23 cellular contexts compared by ENCODE assay signal in the genomic region with DNA sequence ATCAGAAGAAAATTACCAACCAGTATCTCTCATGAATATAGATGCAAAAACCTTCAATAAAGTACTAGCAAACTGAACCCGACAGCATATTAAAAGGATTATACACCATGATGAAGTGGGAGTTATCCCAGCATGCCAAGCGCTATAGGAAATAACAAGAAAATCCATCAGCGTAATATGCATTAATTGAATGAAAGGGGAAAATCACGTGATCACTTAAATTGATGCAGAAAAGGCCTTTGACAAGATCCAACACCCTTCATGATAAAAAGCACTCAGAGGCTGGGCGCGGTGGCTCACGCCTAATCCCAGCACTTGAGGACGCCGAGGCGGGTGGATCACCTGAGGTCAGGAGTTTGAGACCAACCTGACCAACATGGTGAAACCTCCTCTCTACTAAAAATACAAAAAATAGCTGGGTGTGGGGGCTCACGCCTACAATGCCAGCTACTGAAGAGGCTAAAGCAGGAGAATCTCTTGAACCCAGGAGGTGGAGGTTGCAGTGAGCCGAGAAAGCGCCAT. TPM values are rescaled to one million over a fixed set of nuclear protein-coding genes. Genes with fewer than 3 reads are reported as not detected.
DNase-seq lines count a peak whose midpoint lies in the region; ATAC-seq, FAIRE-seq and TF ChIP-seq lines count a peak whose summit lies in the region.
"Had no signal": no experiment of that assay in that cellular context is flagged by ENCODE, and none has a peak within 500 bp of the region (broad histone marks: within the 10 kb centered on the region; RNA-seq: fewer than 3 reads in every experiment).

No MANE protein-coding gene starts in this region.

- no peaks in the 10 kb centered on the region for H3K36me3 ChIP-seq in K562 (ENCODE audit: control insufficient read depth, insufficient read depth, low read length)
- H3K36me3 ChIP-seq in testis (ENCODE audit: low read depth, missing control alignments): no peaks in the 10 kb centered on the region
- H3K36me3 ChIP-seq: SJSA1 had no signal

- no peak overlapping the region for H3K9ac ChIP-seq in K562 (ENCODE audit: insufficient read depth in 1 of 2, low read depth in 2 of 2, low read length in 2 of 2)

- no peak for TF ChIP-seq RAD21 in K562 (CRISPR knock-in tag; conservative IDR thresholded peaks at IDR 0.05 in 1 of 2, IDR thresholded peaks at IDR 0.05 in 1 of 2)

- H4K20me1 ChIP-seq in K562 (replicated peaks; ENCODE audit: control insufficient read depth, insufficient read depth, low read length): no peaks in the 10 kb centered on the region

- no peaks in the 10 kb centered on the region for H3K9me3 Mint-ChIP-seq in activated naive CD4-positive, alpha-beta T cell treated with anti-CD3 and anti-CD28 coated beads, Interleukin-2, amount 10 ng/mL, durations not matched to agents 7 days and 5 days
- H3K9me3 Mint-ChIP-seq: CD8-positive, alpha-beta memory T cell had no signal

- BruUV-seq in K562 (replicated peaks; lab: Mats Ljungman, UMichigan): no TSS peak

- H3K27me3 ChIP-seq in K562 (ENCODE audit: control insufficient read depth in 2 of 2, insufficient read depth in 2 of 2, low read length in 2 of 2) (peaks cover 25 to 48% of the 10 kb centered on the region in 2 experiments), testis (no peaks in the 10 kb centered on the region)

- no peak overlapping the region for H2AFZ ChIP-seq in K562 (ENCODE audit: low read depth, low read length)
- H2AFZ ChIP-seq: PC-9 had no signal

- no peak for FAIRE-seq in K562 (lab: Jason Lieb, UNC)
- FAIRE-seq: A204.1 had no signal

- ATAC-seq in Right ventricle myocardium inferior: no peak
- ATAC-seq in K562: no peak

- H3K9me3 ChIP-seq in K562 (replicated peaks; ENCODE audit: control insufficient read depth, insufficient read depth, low read depth, low read length): no peaks in the 10 kb centered on the region
- no peaks in the 10 kb centered on the region for H3K9me3 ChIP-seq in testis
- H3K9me3 ChIP-seq: SJSA1 had no signal

- TF ChIP-seq CTCF in K562 (IDR thresholded peaks at IDR 0.05 in 2 of 3, conservative IDR thresholded peaks at IDR 0.05 in 1 of 3; ENCODE audit: insufficient read depth in 2 of 3, low read depth in 1 of 3, low read length in 3 of 3): no peak
- TF ChIP-seq CTCF in testis (IDR thresholded peaks at IDR 0.05): no peak

- WGBS in K562 (ENCODE audit: insufficient coverage, low coverage, missing lambda C conversion rate): 37% methylated on average over 13 of the region's 13 CpGs
- WGBS in testis, 2 donors: 86 to 91% methylated on average over 13 of the region's 13 CpGs

- H3K4me3 ChIP-seq in K562 (no peak overlapping the region), testis (no peak overlapping the region)
- H3K4me3 ChIP-seq: PC-9, SJSA1 had no signal

- H3K36me3 Mint-ChIP-seq in activated naive CD4-positive, alpha-beta T cell treated with anti-CD3 and anti-CD28 coated beads, Interleukin-2, amount 10 ng/mL, durations not matched to agents 7 days and 5 days: no peaks in the 10 kb centered on the region
- H3K36me3 Mint-ChIP-seq: CD8-positive, alpha-beta memory T cell had no signal

- intact Hi-C loops in cardiac septum (cut with DNase I) (loop anchor here (5.0 kb wide), 1 partner anchor 180 kb away; no protein-coding TSS in a partner anchor), Right ventricle myocardium inferior (cut with DNase I) (no loop called here), K562 (cut with micrococcal nuclease) (no loop called here), testis (cut with DNase I; ENCODE audit: low total_unique reads) (no loop called here)

- POLR2A ChIA-PET in K562 (lab: Yijun Ruan, JAX): no interaction called here

- H3K4me1 ChIP-seq in K562 (replicated peaks in 1 of 2; ENCODE audit: control insufficient read depth in 2 of 2, insufficient read depth in 2 of 2, low read length in 2 of 2): peaks cover 7 to 8% of the 10 kb centered on the region in 2 experiments; a peak in 4 of 5 replicates
- peaks cover 10% of the 10 kb centered on the region for H3K4me1 ChIP-seq in testis

- TF ChIP-seq POLR2A in K562 (conservative IDR thresholded peaks at IDR 0.05) (no peak), testis (IDR thresholded peaks at IDR 0.05) (no peak)

- H3K4me3 Mint-ChIP-seq in activated naive CD4-positive, alpha-beta T cell treated with anti-CD3 and anti-CD28 coated beads, Interleukin-2, amount 10 ng/mL, durations not matched to agents 7 days and 5 days: no peak overlapping the region

- DNase-seq in cardiac septum (ENCODE audit: low spot score): peak; percentile 20
- no peak for DNase-seq in Right ventricle myocardium inferior (ENCODE audit: missing footprints)
- DNase-seq in K562 (ENCODE audit: extremely low read depth in 1 of 4, low spot score in 3 of 4): no peak
- DNase-seq in mesenteric fat pad (ENCODE audit: low spot score): peak; percentile 81
- no peak for DNase-seq in testis
- no peak for DNase-seq in amygdala (lab: John Stamatoyannopoulos, UW)
- DNase-seq in activated naive CD4-positive, alpha-beta T cell treated with anti-CD3 and anti-CD28 coated beads, Interleukin-2, amount 10 ng/mL, durations not matched to agents 7 days and 5 days: no peak
- DNase-seq: CD8-positive, alpha-beta memory T cell; DMS53; H7; IMR-90; Karpas-422; NCI-H1417 treated with DMSO at 0.1 percent for 48 hours; NCI-H187 treated with DMSO at 0.1 percent for 48 hours; NCI-H2171; NCI-H526; PC-9 had no signal

- CTCF ChIA-PET in K562 (lab: Yijun Ruan, JAX; ENCODE audit: low intra/inter-chr PET ratio): interaction anchor here (0.6 kb wide), 1 partner anchor 319 kb away, joined by 10 read pairs; no protein-coding TSS in a partner anchor
- CTCF ChIA-PET in activated naive CD4-positive, alpha-beta T cell treated with anti-CD3 and anti-CD28 coated beads, Interleukin-2, amount 10 ng/mL, durations not matched to agents 7 days and 5 days (lab: Charles Lee): interaction anchor here (0.6 to 4.9 kb wide), 5 partner anchors 13 to 183 kb away, joined by 3 to 31 read pairs (median 3); a partner anchor contains a TSS

- in situ Hi-C loops in K562 (cut with MboI): loop anchor here (5.0 to 25.0 kb wide), 3 partner anchors 185 to 1985 kb away; a partner anchor contains a TSS

- no peak overlapping the region for H3K27ac Mint-ChIP-seq in activated naive CD4-positive, alpha-beta T cell treated with anti-CD3 and anti-CD28 coated beads, Interleukin-2, amount 10 ng/mL, durations not matched to agents 7 days and 5 days

- H3K27ac ChIP-seq in K562 (ENCODE audit: extremely low read depth, low read depth, low read length) (no peak overlapping the region), testis (no peak overlapping the region)
- H3K27ac ChIP-seq: HL-60, PC-9, SJSA1 had no signal

- peaks cover 36% of the 10 kb centered on the region for H3K27me3 Mint-ChIP-seq in activated naive CD4-positive, alpha-beta T cell treated with anti-CD3 and anti-CD28 coated beads, Interleukin-2, amount 10 ng/mL, durations not matched to agents 7 days and 5 days

- no peaks in the 10 kb centered on the region for H3K9me1 ChIP-seq in K562 (ENCODE audit: control insufficient read depth, insufficient read depth, low read length)

- peaks cover 17% of the 10 kb centered on the region for H3K4me1 Mint-ChIP-seq in activated naive CD4-positive, alpha-beta T cell treated with anti-CD3 and anti-CD28 coated beads, Interleukin-2, amount 10 ng/mL, durations not matched to agents 7 days and 5 days

- H3K4me2 ChIP-seq in K562 (ENCODE audit: insufficient read depth, low read length): no peak overlapping the region
- H3K4me2 ChIP-seq: PC-9 had no signal

- no peaks in the 10 kb centered on the region for H3K79me2 ChIP-seq in K562 (ENCODE audit: control insufficient read depth, insufficient read depth, low read length)

- TF ChIP-seq EP300 in K562 (IDR thresholded peaks at IDR 0.05; ENCODE audit: low read length): no peak

RNA-seq across cellular contexts. Expression of a gene that starts 4.8 kb away (rescaled TPM):
- total RNA-seq in cardiac septum (not detected), Right ventricle myocardium inferior (not detected), K562 (2014; rRNA removed) (not detected in 2 replicates), K562 (2014; rRNA removed; fragmentation: Illumina TruSeq; extraction: Trizol) (not detected in 2 replicates), K562 (2015; rRNA removed; fragmentation: Illumina TruSeq; extraction: Trizol) (not detected in 2 replicates), K562 (2021) (5.1 and 7.3 TPM in 2 replicates), mesenteric fat pad (4.1 TPM), testis (1 to 10 TPM in 1 of 2 donors, under 1 TPM in 1; 0.63 to 1.1 TPM)
- not detected in 2 replicates for total RNA-seq in K562 (2011; cell fraction: chromatin; rRNA removed; ENCODE audit: low replicate concordance)
- not detected in 2 replicates for total RNA-seq in K562 (2011; cell fraction: nucleolus; rRNA removed)
- not detected in 2 replicates for total RNA-seq in K562 (2011; cell fraction: nucleoplasm; rRNA removed)
- polyA plus RNA-seq in K562 (2011; rRNA removed) (not detected in 2 replicates), K562 (2014; fragmentation: Illumina TruSeq; extraction: Trizol) (not detected in 2 replicates), K562 (2014; fragmentation: Nextera tagmentation; extraction: Ambion mirVana) (not detected), K562 (2014; rRNA removed) (not detected in 2 replicates), testis (ENCODE audit: insufficient read depth, low read depth, low replicate concordance) (0.69 TPM)
- not detected in 2 replicates for polyA plus RNA-seq in K562 (2011; cell fraction: cytosol; rRNA removed)
- not detected in 2 replicates for polyA plus RNA-seq in K562 (2011; cell fraction: nucleus; rRNA removed)
- not detected in 2 replicates for polyA plus RNA-seq in K562 (2012)
- polyA minus RNA-seq in K562 (2011; rRNA and poly(A)+ RNA removed): not detected in 2 replicates
- polyA minus RNA-seq in K562 (2011; cell fraction: cytosol; rRNA and poly(A)+ RNA removed): not detected in 2 replicates
- not detected in 2 replicates for polyA minus RNA-seq in K562 (2011; cell fraction: nucleus; rRNA and poly(A)+ RNA removed)
- total RNA-seq: CD8-positive, alpha-beta memory T cell; H7; HT1080; IMR-90; MCF 10A; PC-9; SJSA1 had no signal
- polyA plus RNA-seq: BJ; CD8-positive, alpha-beta memory T cell; IMR-90 had no signal

RNA-seq across cellular contexts. Expression of a gene that starts 16.7 kb away (rescaled TPM):
- total RNA-seq in cardiac septum: not detected
- total RNA-seq in Right ventricle myocardium inferior: not detected
- not detected in 2 replicates for total RNA-seq in K562 (2011; cell fraction: chromatin; rRNA removed; ENCODE audit: low replicate concordance)
- total RNA-seq in K562 (2011; cell fraction: nucleolus; rRNA removed): not detected in 2 replicates
- total RNA-seq in K562 (2011; cell fraction: nucleoplasm; rRNA removed): not detected in 2 replicates
- not detected in 2 replicates for total RNA-seq in K562 (2014; rRNA removed)
- total RNA-seq in K562 (2014; rRNA removed; fragmentation: Illumina TruSeq; extraction: Trizol): not detected in 2 replicates
- total RNA-seq in K562 (2015; rRNA removed; fragmentation: Illumina TruSeq; extraction: Trizol): not detected in 2 replicates
- total RNA-seq in K562 (2021): 2.3 and 5.3 TPM in 2 replicates
- not detected in 2 replicates for polyA plus RNA-seq in K562 (2011; rRNA removed)
- polyA plus RNA-seq in K562 (2011; cell fraction: cytosol; rRNA removed): not detected in 2 replicates
- polyA plus RNA-seq in K562 (2011; cell fraction: nucleus; rRNA removed): not detected in 2 replicates
- polyA plus RNA-seq in K562 (2012): not detected in 2 replicates
- not detected in 2 replicates for polyA plus RNA-seq in K562 (2014; fragmentation: Illumina TruSeq; extraction: Trizol)
- not detected for polyA plus RNA-seq in K562 (2014; fragmentation: Nextera tagmentation; extraction: Ambion mirVana)
- not detected in 2 replicates for polyA plus RNA-seq in K562 (2014; rRNA removed)
- not detected in 2 replicates for polyA minus RNA-seq in K562 (2011; rRNA and poly(A)+ RNA removed)
- not detected in 2 replicates for polyA minus RNA-seq in K562 (2011; cell fraction: cytosol; rRNA and poly(A)+ RNA removed)
- not detected in 2 replicates for polyA minus RNA-seq in K562 (2011; cell fraction: nucleus; rRNA and poly(A)+ RNA removed)
- 4.8 TPM for total RNA-seq in mesenteric fat pad
- total RNA-seq in testis: 1 to 10 TPM in 1 of 2 donors, not detected in 1; 1.2 TPM
- polyA plus RNA-seq in testis (ENCODE audit: insufficient read depth, low read depth, low replicate concordance): not detected
- total RNA-seq: CD8-positive, alpha-beta memory T cell; H7; HT1080; IMR-90; MCF 10A; PC-9; SJSA1 had no signal
- polyA plus RNA-seq: BJ; CD8-positive, alpha-beta memory T cell; IMR-90 had no signal

RNA-seq across cellular contexts. Expression of a gene that starts 49.3 kb away (rescaled TPM):
- total RNA-seq in cardiac septum (80.3 TPM), Right ventricle myocardium inferior (76.7 TPM), K562 (2014; rRNA removed) (14.1 and 16.0 TPM in 2 replicates), K562 (2014; rRNA removed; fragmentation: Illumina TruSeq; extraction: Trizol) (1.1 and 1.7 TPM in 2 replicates), K562 (2015; rRNA removed; fragmentation: Illumina TruSeq; extraction: Trizol) (7.2 and 8.8 TPM in 2 replicates), K562 (2021) (25.6 and 26.3 TPM in 2 replicates), mesenteric fat pad (86.5 TPM), testis (100 to 1,000 TPM; 139 to 201 TPM)
- total RNA-seq in K562 (2011; cell fraction: chromatin; rRNA removed; ENCODE audit: low replicate concordance): 30.5 and 82.5 TPM in 2 replicates
- total RNA-seq in K562 (2011; cell fraction: nucleolus; rRNA removed): 37.8 and 38.7 TPM in 2 replicates
- 29.8 and 32.0 TPM in 2 replicates for total RNA-seq in K562 (2011; cell fraction: nucleoplasm; rRNA removed)
- polyA plus RNA-seq in K562 (2011; rRNA removed) (3.6 and 6.0 TPM in 2 replicates), K562 (2014; fragmentation: Illumina TruSeq; extraction: Trizol) (3.4 and 11.4 TPM in 2 replicates), K562 (2014; fragmentation: Nextera tagmentation; extraction: Ambion mirVana) (under 1 TPM; 0.10 to 0.13 TPM), K562 (2014; rRNA removed) (9.8 and 10.5 TPM in 2 replicates), testis (ENCODE audit: insufficient read depth, low read depth, low replicate concordance) (83.8 TPM)
- polyA plus RNA-seq in K562 (2011; cell fraction: cytosol; rRNA removed): 3.6 and 13.5 TPM in 2 replicates
- polyA plus RNA-seq in K562 (2011; cell fraction: nucleus; rRNA removed): 21.5 and 40.4 TPM in 2 replicates
- polyA plus RNA-seq in K562 (2012): 14.6 and 20.3 TPM in 2 replicates
- polyA minus RNA-seq in K562 (2011; rRNA and poly(A)+ RNA removed): 5.7 and 5.9 TPM in 2 replicates
- 6.9 and 14.9 TPM in 2 replicates for polyA minus RNA-seq in K562 (2011; cell fraction: cytosol; rRNA and poly(A)+ RNA removed)
- polyA minus RNA-seq in K562 (2011; cell fraction: nucleus; rRNA and poly(A)+ RNA removed): 16.6 and 18.6 TPM in 2 replicates
- polyA plus RNA-seq: CD8-positive, alpha-beta memory T cell had no signal

RNA-seq across cellular contexts. Expression of a gene that starts 53.8 kb away (rescaled TPM):
- total RNA-seq in cardiac septum (10.5 TPM), Right ventricle myocardium inferior (5.8 TPM), K562 (2014; rRNA removed) (9.3 and 10.4 TPM in 2 replicates), K562 (2014; rRNA removed; fragmentation: Illumina TruSeq; extraction: Trizol) (14.7 and 16.1 TPM in 2 replicates), K562 (2015; rRNA removed; fragmentation: Illumina TruSeq; extraction: Trizol) (13.7 and 14.0 TPM in 2 replicates), K562 (2021) (10.8 and 14.7 TPM in 2 replicates), mesenteric fat pad (6.2 TPM), testis (10 to 100 TPM; 12.3 to 14.6 TPM)
- total RNA-seq in K562 (2011; cell fraction: chromatin; rRNA removed; ENCODE audit: low replicate concordance): 4.7 and 12.9 TPM in 2 replicates
- 5.0 and 6.2 TPM in 2 replicates for total RNA-seq in K562 (2011; cell fraction: nucleolus; rRNA removed)
- total RNA-seq in K562 (2011; cell fraction: nucleoplasm; rRNA removed): 7.3 and 8.8 TPM in 2 replicates
- polyA plus RNA-seq in K562 (2011; rRNA removed) (10.8 and 13.3 TPM in 2 replicates), K562 (2014; fragmentation: Illumina TruSeq; extraction: Trizol) (11.4 and 11.6 TPM in 2 replicates), K562 (2014; fragmentation: Nextera tagmentation; extraction: Ambion mirVana) (1 to 10 TPM; 2.6 to 4.1 TPM), K562 (2014; rRNA removed) (5.2 and 6.5 TPM in 2 replicates), testis (ENCODE audit: insufficient read depth, low read depth, low replicate concordance) (14.0 TPM)
- 2.9 and 4.8 TPM in 2 replicates for polyA plus RNA-seq in K562 (2011; cell fraction: cytosol; rRNA removed)
- polyA plus RNA-seq in K562 (2011; cell fraction: nucleus; rRNA removed): 3.9 and 4.2 TPM in 2 replicates
- 5.4 and 6.8 TPM in 2 replicates for polyA plus RNA-seq in K562 (2012)
- polyA minus RNA-seq in K562 (2011; rRNA and poly(A)+ RNA removed): 14.8 and 15.0 TPM in 2 replicates
- polyA minus RNA-seq in K562 (2011; cell fraction: cytosol; rRNA and poly(A)+ RNA removed): 10.2 and 12.6 TPM in 2 replicates
- 5.3 and 7.8 TPM in 2 replicates for polyA minus RNA-seq in K562 (2011; cell fraction: nucleus; rRNA and poly(A)+ RNA removed)

Comparison
In these comparisons a context has a peak if more than half of its experiments do, and no peak if none do; other contexts are left out.
1. DNase-seq: peak in cardiac septum (single experiment) and mesenteric fat pad (single experiment); none in Right ventricle myocardium inferior (single experiment), K562 (0 of 4), testis (single experiment), amygdala (0 of 56) and activated naive CD4-positive, alpha-beta T cell treated with anti-CD3 and anti-CD28 coated beads, Interleukin-2, amount 10 ng/mL, durations not matched to agents 7 days and 5 days (single experiment).